1 cellular context compared by ENCODE assay signal in the genomic region with DNA sequence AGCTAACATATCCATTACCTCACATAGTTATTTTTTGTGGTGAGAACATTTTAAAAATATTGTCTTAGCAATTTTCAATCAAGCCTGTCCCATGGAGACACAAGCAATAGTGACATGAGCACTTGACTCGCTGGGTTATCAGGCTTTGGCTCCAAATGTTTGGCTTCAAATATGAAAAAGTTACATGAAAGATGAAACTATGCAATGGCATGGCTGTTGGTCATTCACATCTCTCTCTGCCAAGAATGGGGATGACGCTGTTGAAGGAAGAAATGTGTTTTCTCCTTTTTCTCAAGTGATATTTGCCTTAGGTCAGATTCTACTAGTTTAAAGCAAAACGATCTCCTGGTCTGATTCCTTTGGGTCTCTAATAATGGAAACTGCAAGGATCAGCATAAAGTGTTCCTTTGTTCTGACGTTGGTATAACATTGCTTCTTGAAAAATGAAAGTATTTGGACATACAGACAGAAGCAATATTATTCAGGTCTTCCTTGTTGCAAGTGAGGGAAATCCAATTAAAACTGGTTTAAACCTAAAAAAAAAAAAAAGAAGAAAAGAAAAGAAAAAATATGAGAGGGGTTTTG.
TF ChIP-seq lines count a peak whose summit lies in the region.

No MANE protein-coding gene starts in this region.

TF ChIP-seq in HepG2, 621 proteins besides CTCF, POLR2A, EP300 and RAD21:
- no peak for TF ChIP-seq ZBTB4 (CRISPR knock-in tag; IDR thresholded peaks at IDR 0.05; ENCODE audit: borderline replicate concordance)
- no peak for TF ChIP-seq ATF6 (CRISPR knock-in tag; conservative IDR thresholded peaks at IDR 0.05)
- no peak for TF ChIP-seq ZMAT5 (CRISPR knock-in tag; IDR thresholded peaks at IDR 0.05; ENCODE audit: borderline replicate concordance, low read depth)
- TF ChIP-seq ZNF20 (CRISPR knock-in tag; IDR thresholded peaks at IDR 0.05): no peak
- no peak for TF ChIP-seq KMT2B (CRISPR knock-in tag; IDR thresholded peaks at IDR 0.05)
- no peak for TF ChIP-seq ZZZ3 (CRISPR knock-in tag; IDR thresholded peaks at IDR 0.05; ENCODE audit: borderline replicate concordance)
- peak; percentile 36 to 75; a peak in 3 of 4 replicates for TF ChIP-seq MAFK (conservative IDR thresholded peaks at IDR 0.05 in 1 of 2, IDR thresholded peaks at IDR 0.05 in 1 of 2; ENCODE audit: low read length in 2 of 2)
- TF ChIP-seq MAFF (IDR thresholded peaks at IDR 0.05; ENCODE audit: low read depth, low read length): peak; percentile 48; the same call in 1 of the 2 replicates
- no peak for TF ChIP-seq NCOA1 (CRISPR knock-in tag; IDR thresholded peaks at IDR 0.05)
